In genomic region chr16:14371778-14372431, GRCh38 we compare ENCODE assay signal across 1 cellular context.
TF ChIP-seq lines count a peak whose summit lies in the region.

No MANE protein-coding gene starts in this region.

TF ChIP-seq in SK-N-SH treated with all-trans-retinoic acid at 6 μM for 48 hours, 23 proteins besides CTCF, POLR2A, EP300 and RAD21 (continued from another document):
- TF ChIP-seq POU6F1 (CRISPR knock-in tag; IDR thresholded peaks at IDR 0.05; ENCODE audit: borderline replicate concordance, low read depth) (no peak), BACH2 (CRISPR knock-in tag; IDR thresholded peaks at IDR 0.05; ENCODE audit: borderline replicate concordance) (no peak), PPARA (CRISPR knock-in tag; IDR thresholded peaks at IDR 0.05; ENCODE audit: borderline replicate concordance) (no peak), RARB (CRISPR knock-in tag; IDR thresholded peaks at IDR 0.05) (no peak), ZNF565 (CRISPR knock-in tag; conservative IDR thresholded peaks at IDR 0.05; ENCODE audit: low read depth) (no peak)
TF ChIP-seq in SK-N-SH treated with all-trans-retinoic acid at 6 μM for 48 hours: peak in this region for 0.
